10 cellular contexts compared by ENCODE assay signal in the genomic region with DNA sequence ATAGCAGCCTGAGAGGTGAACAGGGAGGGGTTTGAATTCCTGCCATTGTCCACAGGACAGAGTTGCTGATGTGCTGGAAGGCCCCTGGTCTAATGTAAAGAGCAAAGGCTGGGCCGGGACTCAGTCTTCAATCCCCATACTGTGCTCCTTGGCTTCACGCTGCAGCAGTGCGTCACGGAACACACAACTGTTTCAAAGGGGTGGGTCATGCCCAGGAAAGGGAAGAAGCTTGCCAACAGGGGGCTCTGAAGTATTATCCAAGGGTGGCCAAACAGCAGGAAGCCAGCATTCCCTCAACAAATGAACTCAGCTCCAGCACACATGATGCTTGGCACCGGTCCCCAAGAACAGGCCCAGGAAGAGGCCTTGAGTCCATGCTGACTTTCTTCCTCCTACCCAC.
DNase-seq lines count a peak whose midpoint lies in the region; ATAC-seq, FAIRE-seq and TF ChIP-seq lines count a peak whose summit lies in the region.
"Had no signal": no experiment of that assay in that cellular context is flagged by ENCODE, and none has a peak within 500 bp of the region (broad histone marks: within the 10 kb centered on the region; RNA-seq: fewer than 3 reads in every experiment).

No MANE protein-coding gene starts in this region.

- peaks cover 3% of the 10 kb centered on the region for H3K27me3 Mint-ChIP-seq in GM23338 (ENCODE audit: insufficient read depth, low read depth, poor library complexity)
- H3K27me3 Mint-ChIP-seq in stimulated activated naive CD8-positive, alpha-beta T cell treated with anti-CD3 and anti-CD28 coated beads, Interleukin-15, amount 100 ng/mL, for 72 hours = no peaks in the 10 kb centered on the region

- H3K9me3 ChIP-seq in RWPE2 (ENCODE audit: severe bottlenecking) = no peaks in the 10 kb centered on the region
- no peaks in the 10 kb centered on the region for H3K9me3 ChIP-seq in tibial artery

- H3K4me3 ChIP-seq in AG09309 (ENCODE audit: control insufficient read depth, low read depth, low read length) (no peak overlapping the region), GM23338 (no peak overlapping the region), RWPE2 (ENCODE audit: severe bottlenecking) (no peak overlapping the region), tibial artery (no peak overlapping the region)

- peak overlapping the region; percentile 91 for H2AFZ ChIP-seq in GM23338

- H3K36me3 Mint-ChIP-seq in GM23338 (ENCODE audit: low read depth) = no peaks in the 10 kb centered on the region

- H3K9me2 ChIP-seq in GM23338 (ENCODE audit: insufficient read depth) = 0 out of 2 replicates have a peak, but pooled peaks cover 1% of the 10 kb centered on the region

- no peak overlapping the region for H3K4me2 ChIP-seq in GM23338

- H3K4me3 Mint-ChIP-seq in GM23338 = no peak overlapping the region
- H3K4me3 Mint-ChIP-seq in stimulated activated naive CD8-positive, alpha-beta T cell treated with anti-CD3 and anti-CD28 coated beads, Interleukin-15, amount 100 ng/mL, for 72 hours = no peak overlapping the region

- intact Hi-C loops in tibial artery (cut with DNase I; ENCODE audit: low total_unique reads) = loop anchor here (5.0 kb wide), 1 partner anchor 384 kb away; no protein-coding TSS in a partner anchor

- H3K27ac ChIP-seq in GM23338 (ENCODE audit: low read depth) = no peak overlapping the region
- no peak overlapping the region for H3K27ac ChIP-seq in RWPE2 (ENCODE audit: poor library complexity, severe bottlenecking)
- H3K27ac ChIP-seq in foreskin keratinocyte = no peak overlapping the region
- no peak overlapping the region for H3K27ac ChIP-seq in tibial artery

- H3K36me3 ChIP-seq in GM23338 (ENCODE audit: insufficient read depth) = no peaks in the 10 kb centered on the region
- no peaks in the 10 kb centered on the region for H3K36me3 ChIP-seq in RWPE2 (ENCODE audit: low read depth)
- H3K36me3 ChIP-seq in tibial artery = no peaks in the 10 kb centered on the region

- H4K20me1 ChIP-seq in GM23338 (replicated peaks; ENCODE audit: insufficient read depth) = no peaks in the 10 kb centered on the region

- H3K9me3 Mint-ChIP-seq in GM23338 = no peaks in the 10 kb centered on the region
- H3K9me3 Mint-ChIP-seq in stimulated activated naive CD8-positive, alpha-beta T cell treated with anti-CD3 and anti-CD28 coated beads, Interleukin-15, amount 100 ng/mL, for 72 hours = peaks cover 0 to 7% of the 10 kb centered on the region in 2 donors

- H3F3A ChIP-seq in GM23338 (replicated peaks; ENCODE audit: low read depth) = no peaks in the 10 kb centered on the region

- ATAC-seq in GM23338 = peak; percentile 66
- no peak for ATAC-seq in RWPE2 (ENCODE audit: low read depth)
- ATAC-seq in foreskin keratinocyte = no peak
- no peak for ATAC-seq in HG02884 (IDR thresholded peaks at IDR 0.05; ENCODE audit: unreplicated experiment)
- ATAC-seq in stimulated activated naive CD8-positive, alpha-beta T cell treated with anti-CD3 and anti-CD28 coated beads, Interleukin-15, amount 100 ng/mL, for 72 hours = no peak

- DNase-seq in AG09309 (ENCODE audit: low read depth) = no peak
- DNase-seq in GM23338 (ENCODE audit: low spot score) = peak; percentile 57
- DNase-seq in RWPE2 (ENCODE audit: low spot score) = no peak
- DNase-seq in foreskin keratinocyte = no peak
- no peak for DNase-seq in tibial artery
- DNase-seq in stimulated activated naive CD8-positive, alpha-beta T cell treated with anti-CD3 and anti-CD28 coated beads, Interleukin-15, amount 100 ng/mL, for 72 hours = no peak
- no peak for DNase-seq in GM12892 (ENCODE audit: insufficient read length)
- DNase-seq: central memory CD4-positive, alpha-beta T cell; T-helper 1 cell had no signal

- no peaks in the 10 kb centered on the region for H3K79me2 ChIP-seq in GM23338 (replicated peaks; ENCODE audit: insufficient read depth)

- TF ChIP-seq POLR2A in GM12892 (IDR thresholded peaks at IDR 0.05; ENCODE audit: low read depth, low read length) = no peak

- no peaks in the 10 kb centered on the region for H3K27me3 ChIP-seq in GM23338 (ENCODE audit: insufficient read depth)
- H3K27me3 ChIP-seq in RWPE2 (ENCODE audit: insufficient read depth, poor library complexity, severe bottlenecking) = no peaks in the 10 kb centered on the region
- H3K27me3 ChIP-seq in foreskin keratinocyte = no peaks in the 10 kb centered on the region
- no peaks in the 10 kb centered on the region for H3K27me3 ChIP-seq in tibial artery

- FAIRE-seq in GM12892 (lab: Jason Lieb, UNC) = no peak

- H3K4me1 Mint-ChIP-seq in GM23338 = peaks cover 15% of the 10 kb centered on the region
- peaks cover 64% of the 10 kb centered on the region for H3K4me1 Mint-ChIP-seq in stimulated activated naive CD8-positive, alpha-beta T cell treated with anti-CD3 and anti-CD28 coated beads, Interleukin-15, amount 100 ng/mL, for 72 hours

- H3K27ac Mint-ChIP-seq in GM23338 = no peak overlapping the region
- no peak overlapping the region for H3K27ac Mint-ChIP-seq in stimulated activated naive CD8-positive, alpha-beta T cell treated with anti-CD3 and anti-CD28 coated beads, Interleukin-15, amount 100 ng/mL, for 72 hours

- H3K4me1 ChIP-seq in GM23338 (ENCODE audit: insufficient read depth) (peaks cover 13% of the 10 kb centered on the region), RWPE2 (ENCODE audit: insufficient read depth, poor library complexity, severe bottlenecking) (peaks cover 29% of the 10 kb centered on the region), foreskin keratinocyte (peaks cover 18% of the 10 kb centered on the region), tibial artery (peaks cover 0 to 11% (median 10%) of the 10 kb centered on the region in 4 donors)

- TF ChIP-seq CTCF in AG09309 (IDR thresholded peaks at IDR 0.05; ENCODE audit: control insufficient read depth, insufficient read depth, low read depth, low read length, missing control alignments) = peak; percentile 31
- peak; percentile 38 to 64 for TF ChIP-seq CTCF in GM23338 (conservative IDR thresholded peaks at IDR 0.05; ENCODE audit: low read depth in 2 of 2)
- TF ChIP-seq CTCF in RWPE2 (IDR thresholded peaks at IDR 0.05; ENCODE audit: poor library complexity, severe bottlenecking) = peak; percentile 64
- TF ChIP-seq CTCF in foreskin keratinocyte (conservative IDR thresholded peaks at IDR 0.05) = peak; percentile 56
- no peak for TF ChIP-seq CTCF in tibial artery (IDR thresholded peaks at IDR 0.05)

TF ChIP-seq in GM23338, 12 proteins besides CTCF, POLR2A, EP300 and RAD21 (continues in another document):
- TF ChIP-seq EZH2 (IDR thresholded peaks at IDR 0.05; ENCODE audit: low read depth, unreplicated experiment) (no peak), CREB1 (CRISPR knock-in tag; IDR thresholded peaks at IDR 0.05; ENCODE audit: low read depth) (no peak), REST (IDR thresholded peaks at IDR 0.05; ENCODE audit: unreplicated experiment) (no peak), STAT1 (IDR thresholded peaks at IDR 0.05; ENCODE audit: unreplicated experiment) (no peak), JUNB (IDR thresholded peaks at IDR 0.05; ENCODE audit: unreplicated experiment) (no peak), ZNF114 (CRISPR knock-in tag; IDR thresholded peaks at IDR 0.05) (no peak), EZH2phosphoT487 (IDR thresholded peaks at IDR 0.05; ENCODE audit: unreplicated experiment) (no peak)
- TF ChIP-seq, protein P1, sequence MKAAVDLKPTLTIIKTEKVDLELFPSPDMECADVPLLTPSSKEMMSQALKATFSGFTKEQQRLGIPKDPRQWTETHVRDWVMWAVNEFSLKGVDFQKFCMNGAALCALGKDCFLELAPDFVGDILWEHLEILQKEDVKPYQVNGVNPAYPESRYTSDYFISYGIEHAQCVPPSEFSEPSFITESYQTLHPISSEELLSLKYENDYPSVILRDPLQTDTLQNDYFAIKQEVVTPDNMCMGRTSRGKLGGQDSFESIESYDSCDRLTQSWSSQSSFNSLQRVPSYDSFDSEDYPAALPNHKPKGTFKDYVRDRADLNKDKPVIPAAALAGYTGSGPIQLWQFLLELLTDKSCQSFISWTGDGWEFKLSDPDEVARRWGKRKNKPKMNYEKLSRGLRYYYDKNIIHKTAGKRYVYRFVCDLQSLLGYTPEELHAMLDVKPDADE (IDR thresholded peaks at IDR 0.05) = no peak

Comparison
In these comparisons a context has a peak if more than half of its experiments do, and no peak if none do; other contexts are left out.
1. CTCF ChIP-seq: peak in AG09309 (single experiment), GM23338 (2 of 2), RWPE2 (single experiment) and foreskin keratinocyte (single experiment); none in tibial artery (0 of 2).